Comparison of ENCODE assay signal across 1 cellular context in the genomic region with DNA sequence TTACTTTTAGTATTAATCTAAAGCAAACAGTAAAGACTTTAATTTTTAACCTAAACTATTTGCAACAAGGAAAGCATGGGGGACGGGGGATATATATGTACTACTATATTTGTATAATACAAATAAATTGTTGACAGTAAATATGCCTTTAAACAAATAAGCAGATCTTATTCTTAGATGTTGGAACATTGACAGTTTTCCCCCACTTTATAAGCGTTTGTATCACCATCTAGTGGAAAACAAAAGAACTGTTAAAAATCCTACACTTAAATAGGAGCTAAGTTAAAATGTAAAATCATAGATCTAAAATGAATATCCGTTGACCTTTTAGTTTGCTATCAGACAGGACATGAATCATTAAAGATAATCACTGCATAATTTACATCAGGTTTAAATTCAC.
TF ChIP-seq lines count a peak whose summit lies in the region.

No MANE protein-coding gene starts in this region.

TF ChIP-seq in HepG2, 621 proteins besides CTCF, POLR2A, EP300 and RAD21 (continued from another document):
- TF ChIP-seq SRSF9 (IDR thresholded peaks at IDR 0.05; ENCODE audit: borderline replicate concordance, insufficient read depth, low read depth, low read length, poor library complexity, severe bottlenecking) (no peak), SMC3 (IDR thresholded peaks at IDR 0.05; ENCODE audit: low read length) (peak; percentile 49; the same call in 1 of the 2 replicates), RBM39 (IDR thresholded peaks at IDR 0.05; ENCODE audit: low read depth, low read length, poor library complexity, severe bottlenecking) (no peak), ZNF383 (CRISPR knock-in tag; IDR thresholded peaks at IDR 0.05; ENCODE audit: borderline replicate concordance) (no peak), STAG1 (CRISPR knock-in tag; IDR thresholded peaks at IDR 0.05) (peak; percentile 62), NR2C2 (CRISPR knock-in tag; IDR thresholded peaks at IDR 0.05; ENCODE audit: borderline replicate concordance) (no peak), PHB2 (IDR thresholded peaks at IDR 0.05; ENCODE audit: partially characterized antibody) (no peak), NR2F6 (IDR thresholded peaks at IDR 0.05) (no peak), NR2F6 (CRISPR knock-in tag; IDR thresholded peaks at IDR 0.05) (no peak), ZFY (CRISPR knock-in tag; IDR thresholded peaks at IDR 0.05) (no peak), NFE2L1 (CRISPR knock-in tag; IDR thresholded peaks at IDR 0.05; ENCODE audit: borderline replicate concordance) (no peak), TFDP1 (CRISPR knock-in tag; IDR thresholded peaks at IDR 0.05; ENCODE audit: borderline replicate concordance) (no peak)
- TF ChIP-seq, protein P1, sequence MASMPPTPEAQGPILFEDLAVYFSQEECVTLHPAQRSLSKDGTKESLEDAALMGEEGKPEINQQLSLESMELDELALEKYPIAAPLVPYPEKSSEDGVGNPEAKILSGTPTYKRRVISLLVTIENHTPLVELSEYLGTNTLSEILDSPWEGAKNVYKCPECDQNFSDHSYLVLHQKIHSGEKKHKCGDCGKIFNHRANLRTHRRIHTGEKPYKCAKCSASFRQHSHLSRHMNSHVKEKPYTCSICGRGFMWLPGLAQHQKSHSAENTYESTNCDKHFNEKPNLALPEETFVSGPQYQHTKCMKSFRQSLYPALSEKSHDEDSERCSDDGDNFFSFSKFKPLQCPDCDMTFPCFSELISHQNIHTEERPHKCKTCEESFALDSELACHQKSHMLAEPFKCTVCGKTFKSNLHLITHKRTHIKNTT (CRISPR knock-in tag; IDR thresholded peaks at IDR 0.05): no peak
- TF ChIP-seq, protein P2, sequence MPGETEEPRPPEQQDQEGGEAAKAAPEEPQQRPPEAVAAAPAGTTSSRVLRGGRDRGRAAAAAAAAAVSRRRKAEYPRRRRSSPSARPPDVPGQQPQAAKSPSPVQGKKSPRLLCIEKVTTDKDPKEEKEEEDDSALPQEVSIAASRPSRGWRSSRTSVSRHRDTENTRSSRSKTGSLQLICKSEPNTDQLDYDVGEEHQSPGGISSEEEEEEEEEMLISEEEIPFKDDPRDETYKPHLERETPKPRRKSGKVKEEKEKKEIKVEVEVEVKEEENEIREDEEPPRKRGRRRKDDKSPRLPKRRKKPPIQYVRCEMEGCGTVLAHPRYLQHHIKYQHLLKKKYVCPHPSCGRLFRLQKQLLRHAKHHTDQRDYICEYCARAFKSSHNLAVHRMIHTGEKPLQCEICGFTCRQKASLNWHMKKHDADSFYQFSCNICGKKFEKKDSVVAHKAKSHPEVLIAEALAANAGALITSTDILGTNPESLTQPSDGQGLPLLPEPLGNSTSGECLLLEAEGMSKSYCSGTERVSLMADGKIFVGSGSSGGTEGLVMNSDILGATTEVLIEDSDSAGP (CRISPR knock-in tag; IDR thresholded peaks at IDR 0.05; ENCODE audit: borderline replicate concordance): no peak
